In genomic region chr15:37045241-37045640, GRCh38 we compare ENCODE assay signal across 16 cellular contexts. TPM values are rescaled to one million over a fixed set of nuclear protein-coding genes. Genes with fewer than 3 reads are reported as not detected.
DNase-seq lines count a peak whose midpoint lies in the region; TF ChIP-seq lines count a peak whose summit lies in the region.
"Had no signal": no experiment of that assay in that cellular context is flagged by ENCODE, and none has a peak within 500 bp of the region (broad histone marks: within the 10 kb centered on the region; RNA-seq: fewer than 3 reads in every experiment).

No MANE protein-coding gene starts in this region.

- H3K4me3 Mint-ChIP-seq in progenitor cell of endocrine pancreas (ENCODE audit: low read depth): peak overlapping the region; percentile 33
- H3K4me3 Mint-ChIP-seq: activated naive CD4-positive, alpha-beta T cell treated with anti-CD3 and anti-CD28 coated beads, Interleukin-2, amount 10 ng/mL, durations not matched to agents 7 days and 5 days; dendritic cell treated with granulocyte-macrophage colony-stimulating factor and Interleukin-4, amounts not matched to agents 40 ng/mL and 50 ng/mL, for 4 days; naive B cell; stimulated activated naive CD8-positive, alpha-beta T cell treated with anti-CD3 and anti-CD28 coated beads, Interleukin-15, amount 100 ng/mL, for 72 hours had no signal

- H3K36me3 ChIP-seq in HUES6 (ENCODE audit: control insufficient read depth, insufficient read depth, low read length) (no peaks in the 10 kb centered on the region), OCI-LY3 (replicated peaks; ENCODE audit: low read depth, low read length) (no peaks in the 10 kb centered on the region), iPS-15b (ENCODE audit: control insufficient read depth, insufficient read depth, low read length) (no peaks in the 10 kb centered on the region)
- H3K36me3 ChIP-seq: transverse colon had no signal

- H3K27me3 ChIP-seq in HUES6 (ENCODE audit: control insufficient read depth, insufficient read depth, low read length): no peaks in the 10 kb centered on the region
- no peaks in the 10 kb centered on the region for H3K27me3 ChIP-seq in OCI-LY3 (ENCODE audit: low read depth, low read length)
- H3K27me3 ChIP-seq in iPS-15b (ENCODE audit: control insufficient read depth, insufficient read depth, low read length): no peaks in the 10 kb centered on the region
- H3K27me3 ChIP-seq: transverse colon had no signal

- H3K27ac ChIP-seq in HUES6 (ENCODE audit: low read depth, low read length): no peak overlapping the region
- H3K27ac ChIP-seq in OCI-LY3 (ENCODE audit: low read length): no peak overlapping the region

- peaks cover 37% of the 10 kb centered on the region for H3K4me1 Mint-ChIP-seq in progenitor cell of endocrine pancreas (ENCODE audit: low read depth)
- H3K4me1 Mint-ChIP-seq: activated naive CD4-positive, alpha-beta T cell treated with anti-CD3 and anti-CD28 coated beads, Interleukin-2, amount 10 ng/mL, durations not matched to agents 7 days and 5 days; naive B cell; stimulated activated naive CD8-positive, alpha-beta T cell treated with anti-CD3 and anti-CD28 coated beads, Interleukin-15, amount 100 ng/mL, for 72 hours had no signal

- no peaks in the 10 kb centered on the region for H3K27me3 Mint-ChIP-seq in progenitor cell of endocrine pancreas
- H3K27me3 Mint-ChIP-seq: activated naive CD4-positive, alpha-beta T cell treated with anti-CD3 and anti-CD28 coated beads, Interleukin-2, amount 10 ng/mL, durations not matched to agents 7 days and 5 days; dendritic cell treated with granulocyte-macrophage colony-stimulating factor and Interleukin-4, amounts not matched to agents 40 ng/mL and 50 ng/mL, for 4 days; stimulated activated naive CD8-positive, alpha-beta T cell treated with anti-CD3 and anti-CD28 coated beads, Interleukin-15, amount 100 ng/mL, for 72 hours had no signal

- H3K4me2 ChIP-seq in OCI-LY3 (ENCODE audit: low read length): peak overlapping the region; percentile 24

- peaks cover 18% of the 10 kb centered on the region for H3K36me3 Mint-ChIP-seq in progenitor cell of endocrine pancreas (ENCODE audit: insufficient read depth)
- H3K36me3 Mint-ChIP-seq: activated naive CD4-positive, alpha-beta T cell treated with anti-CD3 and anti-CD28 coated beads, Interleukin-2, amount 10 ng/mL, durations not matched to agents 7 days and 5 days; naive B cell had no signal

- no peaks in the 10 kb centered on the region for H4K20me1 ChIP-seq in OCI-LY3 (ENCODE audit: insufficient read depth, low read length)

- no peak overlapping the region for H3K9ac ChIP-seq in HUES6 (ENCODE audit: low read length)
- no peak overlapping the region for H3K9ac ChIP-seq in OCI-LY3 (ENCODE audit: low read length)
- H3K9ac ChIP-seq in iPS-15b (ENCODE audit: low read depth, low read length): no peak overlapping the region

- TF ChIP-seq CTCF in OCI-LY3 (IDR thresholded peaks at IDR 0.05; ENCODE audit: low read depth, low read length) (no peak), progenitor cell of endocrine pancreas (IDR thresholded peaks at IDR 0.05; ENCODE audit: unreplicated experiment) (no peak)

- no peaks in the 10 kb centered on the region for H3K9me3 Mint-ChIP-seq in progenitor cell of endocrine pancreas (ENCODE audit: low read depth)
- H3K9me3 Mint-ChIP-seq: activated naive CD4-positive, alpha-beta T cell treated with anti-CD3 and anti-CD28 coated beads, Interleukin-2, amount 10 ng/mL, durations not matched to agents 7 days and 5 days; dendritic cell treated with granulocyte-macrophage colony-stimulating factor and Interleukin-4, amounts not matched to agents 40 ng/mL and 50 ng/mL, for 4 days; stimulated activated naive CD8-positive, alpha-beta T cell treated with anti-CD3 and anti-CD28 coated beads, Interleukin-15, amount 100 ng/mL, for 72 hours had no signal

- H3K79me2 ChIP-seq in OCI-LY3 (ENCODE audit: low read length): no peaks in the 10 kb centered on the region

- H3K4me3 ChIP-seq in HUES6 (ENCODE audit: low read depth, low read length) (peak overlapping the region; percentile 43), OCI-LY3 (ENCODE audit: low read length) (no peak overlapping the region), iPS-15b (ENCODE audit: low read depth, low read length) (peak overlapping the region; percentile 42)
- H3K4me3 ChIP-seq: transverse colon had no signal

- no peak for TF ChIP-seq POLR2A in erythroblast (IDR thresholded peaks at IDR 0.05; ENCODE audit: low read length)

- H3K4me1 ChIP-seq in HUES6 (ENCODE audit: control insufficient read depth, insufficient read depth, low read length) (peaks cover 37% of the 10 kb centered on the region), OCI-LY3 (ENCODE audit: low read length) (peaks cover 18% of the 10 kb centered on the region), iPS-15b (ENCODE audit: control insufficient read depth, insufficient read depth, low read length) (peaks cover 26% of the 10 kb centered on the region)

- no peak overlapping the region for H2AFZ ChIP-seq in OCI-LY3 (ENCODE audit: low read depth, low read length)

- H3K27ac Mint-ChIP-seq in progenitor cell of endocrine pancreas: peak overlapping the region; percentile 71
- H3K27ac Mint-ChIP-seq: activated naive CD4-positive, alpha-beta T cell treated with anti-CD3 and anti-CD28 coated beads, Interleukin-2, amount 10 ng/mL, durations not matched to agents 7 days and 5 days; dendritic cell treated with granulocyte-macrophage colony-stimulating factor and Interleukin-4, amounts not matched to agents 40 ng/mL and 50 ng/mL, for 4 days; naive B cell; stimulated activated naive CD8-positive, alpha-beta T cell treated with anti-CD3 and anti-CD28 coated beads, Interleukin-15, amount 100 ng/mL, for 72 hours had no signal

- DNase-seq in progenitor cell of endocrine pancreas (ENCODE audit: low spot score, unreplicated experiment) (no peak), NAMALWA (ENCODE audit: low spot score) (no peak), erythroblast (lab: John Stamatoyannopoulos, UW) (no peak)
- no peak for DNase-seq in stimulated activated CD8-positive, alpha-beta memory T cell treated with anti-CD3 and anti-CD28 coated beads, Interleukin-4, amount 100 ng/mL, for 48 hours
- DNase-seq: activated naive CD4-positive, alpha-beta T cell treated with anti-CD3 and anti-CD28 coated beads, Interleukin-2, amount 10 ng/mL, durations not matched to agents 7 days and 5 days; left colon; MV-4-11; naive B cell; NCI-H2029 treated with DMSO at 0.1 percent for 48 hours; PC-3; stimulated activated naive CD8-positive, alpha-beta T cell treated with anti-CD3 and anti-CD28 coated beads, Interleukin-15, amount 100 ng/mL, for 72 hours; transverse colon had no signal

- no peaks in the 10 kb centered on the region for H3K9me3 ChIP-seq in HUES6 (ENCODE audit: control insufficient read depth, insufficient read depth, low read depth, low read length)
- H3K9me3 ChIP-seq in OCI-LY3 (ENCODE audit: insufficient read depth, low read length): no peaks in the 10 kb centered on the region
- no peaks in the 10 kb centered on the region for H3K9me3 ChIP-seq in iPS-15b (ENCODE audit: control insufficient read depth, insufficient read depth, low read length)
- H3K9me3 ChIP-seq: transverse colon had no signal

RNA-seq across cellular contexts. Expression of gene MEIS2, which starts 55.1 kb away (rescaled TPM):
- 133 and 143 TPM in 2 replicates for total RNA-seq in progenitor cell of endocrine pancreas
